In the genomic region with DNA sequence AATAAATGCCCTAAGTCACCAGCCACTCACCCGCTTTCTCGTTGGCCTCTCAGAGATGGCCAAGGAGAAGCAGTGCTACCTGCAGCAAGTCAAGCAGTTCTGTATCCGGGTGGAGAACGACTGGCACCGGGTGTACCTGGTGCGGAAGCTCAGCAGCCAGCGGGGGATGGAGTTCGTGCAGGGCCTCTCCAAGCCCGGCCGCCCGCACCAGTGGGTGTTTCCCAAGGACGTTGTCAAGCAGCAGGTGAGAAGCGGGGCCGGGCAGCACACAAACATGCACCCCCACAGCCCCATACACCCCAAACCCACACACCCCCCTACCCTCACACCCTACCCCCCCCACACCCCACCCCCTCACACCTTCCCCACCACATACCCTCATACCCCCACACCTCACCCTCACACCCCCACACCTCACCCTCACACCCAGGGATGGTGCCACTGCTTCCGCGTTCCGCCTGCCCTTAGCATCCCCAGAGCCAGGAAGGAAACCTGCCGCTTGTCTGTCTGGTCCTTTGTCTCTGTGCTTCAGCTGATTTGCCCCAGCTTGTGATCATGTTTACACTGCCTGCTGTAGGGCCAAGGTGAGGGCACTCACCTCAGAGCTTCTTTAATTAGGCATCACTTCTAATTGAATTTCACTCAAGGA, we compare ENCODE assay signal across 22 cellular contexts.
"Had no signal": no experiment of that assay in that cellular context is flagged by ENCODE, and none has a peak within 500 bp of the region (broad histone marks: within the 10 kb centered on the region; RNA-seq: fewer than 3 reads in every experiment).

No MANE protein-coding gene starts in this region.

- ATAC-seq: activated CD8-positive, alpha-beta memory T cell treated with anti-CD3 and anti-CD28 coated beads, Interleukin-2, amount 10 ng/mL, durations not matched to agents 7 days and 5 days had no signal

- H3K27me3 Mint-ChIP-seq: activated CD8-positive, alpha-beta memory T cell treated with anti-CD3 and anti-CD28 coated beads, Interleukin-2, amount 10 ng/mL, durations not matched to agents 7 days and 5 days; brain; dendritic cell treated with granulocyte-macrophage colony-stimulating factor and Interleukin-4, amounts not matched to agents 40 ng/mL and 50 ng/mL, for 4 days had no signal

- H3K4me1 Mint-ChIP-seq: brain, nephron had no signal

- H3K9me3 Mint-ChIP-seq: activated naive CD4-positive, alpha-beta T cell treated with anti-CD3 and anti-CD28 coated beads for 36 hours; brain; dendritic cell treated with granulocyte-macrophage colony-stimulating factor and Interleukin-4, amounts not matched to agents 40 ng/mL and 50 ng/mL, for 4 days; nephron; T-helper 1 cell treated with Interleukin-12 subunit alpha and Interleukin-12 subunit beta and Interleukin-4 antibody, amounts not matched to agents 30 μg/mL and 1 μg/mL, for 36 hours had no signal

- H3K27ac Mint-ChIP-seq: activated CD8-positive, alpha-beta memory T cell treated with anti-CD3 and anti-CD28 coated beads, Interleukin-2, amount 10 ng/mL, durations not matched to agents 7 days and 5 days; activated naive CD4-positive, alpha-beta T cell treated with anti-CD3 and anti-CD28 coated beads for 36 hours; brain; dendritic cell treated with granulocyte-macrophage colony-stimulating factor and Interleukin-4, amounts not matched to agents 40 ng/mL and 50 ng/mL, for 4 days; nephron; T-helper 1 cell treated with Interleukin-12 subunit alpha and Interleukin-12 subunit beta and Interleukin-4 antibody, amounts not matched to agents 30 μg/mL and 1 μg/mL, for 36 hours had no signal

- DNase-seq: activated CD4-positive, alpha-beta T cell treated with anti-CD3 and anti-CD28 coated beads, Interleukin-2, amount 50 U/mL, for 1 hour; activated CD4-positive, CD25-positive, alpha-beta regulatory T cell; activated CD8-positive, alpha-beta memory T cell treated with anti-CD3 and anti-CD28 coated beads, Interleukin-2, amount 10 ng/mL, durations not matched to agents 7 days and 5 days; activated naive CD4-positive, alpha-beta T cell treated with anti-CD3 and anti-CD28 coated beads for 36 hours; activated T-cell treated with anti-CD3 and anti-CD28 coated beads, Interleukin-2, amount 50 U/mL, for 1 hour; amygdala; effector memory CD4-positive, alpha-beta T cell; foreskin melanocyte; kidney glomerular epithelial cell; mesendoderm; occipital lobe; right cardiac atrium; SIG-M5; small intestine; stimulated activated CD4-positive, alpha-beta T cell treated with anti-CD3 and anti-CD28 coated beads, Interleukin-4, amount 100 ng/mL, for 4 hours; stimulated activated CD8-positive, alpha-beta memory T cell treated with anti-CD3 and anti-CD28 coated beads, Interleukin-4, amount 100 ng/mL, for 48 hours; stomach; testis had no signal

- H3K4me3 Mint-ChIP-seq: activated CD8-positive, alpha-beta memory T cell treated with anti-CD3 and anti-CD28 coated beads, Interleukin-2, amount 10 ng/mL, durations not matched to agents 7 days and 5 days; activated naive CD4-positive, alpha-beta T cell treated with anti-CD3 and anti-CD28 coated beads for 36 hours; brain; dendritic cell treated with granulocyte-macrophage colony-stimulating factor and Interleukin-4, amounts not matched to agents 40 ng/mL and 50 ng/mL, for 4 days; nephron; T-helper 1 cell treated with Interleukin-12 subunit alpha and Interleukin-12 subunit beta and Interleukin-4 antibody, amounts not matched to agents 30 μg/mL and 1 μg/mL, for 36 hours had no signal
